ENCODE assay signal across 15 cellular contexts in the genomic region with DNA sequence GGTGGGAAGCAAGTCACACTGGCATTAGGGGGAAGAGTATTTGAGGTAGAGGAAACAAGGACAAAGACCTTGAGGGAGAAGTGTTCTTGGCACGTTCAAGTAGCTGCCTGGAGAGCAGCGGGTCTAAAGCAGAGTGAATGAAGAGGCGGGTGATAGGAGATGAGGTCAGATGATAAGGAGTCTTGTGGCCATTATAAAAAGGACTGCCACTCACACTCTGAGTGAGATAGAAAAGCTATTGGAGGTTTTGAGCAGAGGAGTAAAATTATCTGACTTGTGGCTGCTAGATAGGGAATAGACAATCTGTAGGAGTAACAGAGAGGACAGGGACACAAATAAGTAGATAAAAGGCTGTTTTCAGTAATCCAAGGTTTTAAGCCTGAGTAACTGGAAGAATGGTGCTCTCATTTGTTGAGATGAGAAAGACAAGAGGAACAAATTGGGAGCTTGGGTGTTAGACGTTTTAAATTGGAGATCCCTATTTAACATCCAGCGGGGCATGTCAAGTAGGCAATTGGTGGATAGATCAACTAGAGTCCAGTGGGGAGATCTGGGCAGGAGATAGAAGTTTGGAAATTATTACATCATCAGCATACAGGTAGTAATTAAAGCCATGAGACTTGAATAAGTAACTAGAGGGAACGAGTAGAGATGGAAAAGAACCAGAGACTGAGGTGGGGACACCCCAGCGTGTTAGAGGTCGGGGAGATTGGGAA. TPM values are rescaled to one million over a fixed set of nuclear protein-coding genes. Genes with fewer than 3 reads are reported as not detected.
DNase-seq lines count a peak whose midpoint lies in the region; TF ChIP-seq lines count a peak whose summit lies in the region.
"Had no signal": no experiment of that assay in that cellular context is flagged by ENCODE, and none has a peak within 500 bp of the region (broad histone marks: within the 10 kb centered on the region; RNA-seq: fewer than 3 reads in every experiment).

No MANE protein-coding gene starts in this region.

- H3K36me3 ChIP-seq in HEK293 (ENCODE audit: control insufficient read depth in 2 of 2, insufficient read depth in 1 of 2, low read length in 2 of 2), result peaks cover 0 to 7% of the 10 kb centered on the region in 2 experiments; a peak in 2 of 3 replicates
- no peaks in the 10 kb centered on the region for H3K36me3 ChIP-seq in mesendoderm (ENCODE audit: control insufficient read depth, insufficient read depth, low read length)

- no peak overlapping the region for H2BK5ac ChIP-seq in mesendoderm (ENCODE audit: low read length)

- no peak overlapping the region for H3K18ac ChIP-seq in mesendoderm (ENCODE audit: low read length)

- no peak overlapping the region for H3K4me2 ChIP-seq in mesendoderm (ENCODE audit: low read length)

- H3K4ac ChIP-seq in mesendoderm (ENCODE audit: low read depth, low read length), result no peak overlapping the region

- no peak overlapping the region for H2BK120ac ChIP-seq in mesendoderm (ENCODE audit: low read depth, low read length)

- H3K9me3 Mint-ChIP-seq in T-helper 2 cell treated with Interferon-gamma antibody and Interleukin-4, amounts not matched to agents 5 μg/mL and 100 μg/mL, for 36 hours, result no peaks in the 10 kb centered on the region
- H3K9me3 Mint-ChIP-seq: CD4-positive, CD25-positive, alpha-beta regulatory T cell; H9 had no signal

- H3K79me1 ChIP-seq in mesendoderm (ENCODE audit: low read length), result no peaks in the 10 kb centered on the region

- no peak overlapping the region for H3K23ac ChIP-seq in mesendoderm (ENCODE audit: low read length)

- no peaks in the 10 kb centered on the region for H3K27me3 ChIP-seq in mesendoderm (ENCODE audit: insufficient read depth, low read length, poor library complexity)

- POLR2A ChIA-PET in HEK293 (lab: Yijun Ruan, JAX), result no interaction called here

- H3K79me2 ChIP-seq in mesendoderm (ENCODE audit: control insufficient read depth, insufficient read depth, low read length), result no peaks in the 10 kb centered on the region

- H3K56ac ChIP-seq in mesendoderm (ENCODE audit: low read length), result no peak overlapping the region

- H3K4me1 ChIP-seq in HEK293 (ENCODE audit: control insufficient read depth, insufficient read depth, low read length) (no peaks in the 10 kb centered on the region), mesendoderm (ENCODE audit: control insufficient read depth, low read depth, low read length) (no peaks in the 10 kb centered on the region)

- H3K4me1 Mint-ChIP-seq in T-helper 2 cell treated with Interferon-gamma antibody and Interleukin-4, amounts not matched to agents 5 μg/mL and 100 μg/mL, for 36 hours (ENCODE audit: low read depth), result no peaks in the 10 kb centered on the region
- H3K4me1 Mint-ChIP-seq: B cell; CD4-positive, CD25-positive, alpha-beta regulatory T cell; H9 had no signal

- no peak overlapping the region for H2BK15ac ChIP-seq in mesendoderm (replicated peaks; ENCODE audit: low read depth)

- H3K27ac ChIP-seq in HEK293 (ENCODE audit: extremely low read depth, low read depth, low read length), result no peak overlapping the region
- peak overlapping the region; percentile 29 for H3K27ac ChIP-seq in mesendoderm (ENCODE audit: low read depth, low read length)

- H3K27ac Mint-ChIP-seq in T-helper 2 cell treated with Interferon-gamma antibody and Interleukin-4, amounts not matched to agents 5 μg/mL and 100 μg/mL, for 36 hours, result no peak overlapping the region
- H3K27ac Mint-ChIP-seq: B cell; CD4-positive, CD25-positive, alpha-beta regulatory T cell; H9 had no signal

- no peak overlapping the region for H4K5ac ChIP-seq in mesendoderm (ENCODE audit: low read length)

- no peak for TF ChIP-seq CTCF in HEK293 (tag by site-specific recombination; IDR thresholded peaks at IDR 0.05)

- DNase-seq in NCI-H187 treated with DMSO at 0.1 percent for 48 hours (lab: John Stamatoyannopoulos, UW) (peak; percentile 82), mesendoderm (peak; percentile 30), ureter (ENCODE audit: low spot score) (no peak), iPS-NIHi11 (ENCODE audit: low spot score) (no peak)
- peak; percentile 20 for DNase-seq in T-helper 2 cell treated with Interferon-gamma antibody and Interleukin-4, amounts not matched to agents 5 μg/mL and 100 μg/mL, for 36 hours (ENCODE audit: low spot score)
- no peak for DNase-seq in stimulated activated CD4-positive, alpha-beta T cell treated with anti-CD3 and anti-CD28 coated beads, Interleukin-4, amount 100 ng/mL, for 4 hours
- DNase-seq: CD4-positive, CD25-positive, alpha-beta regulatory T cell; DMS53; H9; NCI-H1417 treated with DMSO at 0.1 percent for 48 hours; NCI-H510A had no signal

- H4K8ac ChIP-seq in mesendoderm (ENCODE audit: low read depth, low read length), result no peak overlapping the region

- H3K9me3 ChIP-seq in HEK293 (ENCODE audit: control insufficient read depth, insufficient read depth, low read depth, low read length), result no peaks in the 10 kb centered on the region

- no peaks in the 10 kb centered on the region for H3K27me3 Mint-ChIP-seq in T-helper 2 cell treated with Interferon-gamma antibody and Interleukin-4, amounts not matched to agents 5 μg/mL and 100 μg/mL, for 36 hours (ENCODE audit: low read depth)
- H3K27me3 Mint-ChIP-seq: B cell; CD4-positive, CD25-positive, alpha-beta regulatory T cell had no signal

- H3K4me3 ChIP-seq in HEK293 (ENCODE audit: low read depth, low read length), result no peak overlapping the region
- no peak overlapping the region for H3K4me3 ChIP-seq in mesendoderm (ENCODE audit: low read length)

- H3K9ac ChIP-seq in mesendoderm (ENCODE audit: low read length), result no peak overlapping the region

- no peak overlapping the region for H3K4me3 Mint-ChIP-seq in T-helper 2 cell treated with Interferon-gamma antibody and Interleukin-4, amounts not matched to agents 5 μg/mL and 100 μg/mL, for 36 hours
- H3K4me3 Mint-ChIP-seq: B cell; CD4-positive, CD25-positive, alpha-beta regulatory T cell; H9 had no signal

- no CpG with 5 or more reads among the region's 8 CpGs for WGBS in mesendoderm (ENCODE audit: extremely low coverage, insufficient coverage, low lambda C conversion rate)

- CTCF ChIA-PET in HEK293 (lab: Yijun Ruan, JAX), result no interaction called here

- H2AK5ac ChIP-seq in mesendoderm (ENCODE audit: low read length), result no peak overlapping the region

- peaks cover 5% of the 10 kb centered on the region for H3K36me3 Mint-ChIP-seq in T-helper 2 cell treated with Interferon-gamma antibody and Interleukin-4, amounts not matched to agents 5 μg/mL and 100 μg/mL, for 36 hours (ENCODE audit: low read depth)

TF ChIP-seq in HEK293, 187 proteins besides CTCF, POLR2A, EP300 and RAD21:
- peak; percentile 28; the same call in 1 of the 2 replicates for TF ChIP-seq EGR2 (tag by site-specific recombination; IDR thresholded peaks at IDR 0.05; ENCODE audit: low read depth)
- TF ChIP-seq HOXD13 (CRISPR knock-in tag; IDR thresholded peaks at IDR 0.05; ENCODE audit: borderline replicate concordance), result no peak
- no peak for TF ChIP-seq ZNF623 (tag by site-specific recombination; IDR thresholded peaks at IDR 0.05)
- TF ChIP-seq KLF7 (tag by site-specific recombination; IDR thresholded peaks at IDR 0.05; ENCODE audit: borderline replicate concordance), result no peak
- no peak for TF ChIP-seq ZNF768 (tag by site-specific recombination; IDR thresholded peaks at IDR 0.05)
- TF ChIP-seq KLF16 (tag by site-specific recombination; IDR thresholded peaks at IDR 0.05), result no peak
- no peak for TF ChIP-seq ZNF549 (tag by site-specific recombination; IDR thresholded peaks at IDR 0.05)
- TF ChIP-seq, protein P1, sequence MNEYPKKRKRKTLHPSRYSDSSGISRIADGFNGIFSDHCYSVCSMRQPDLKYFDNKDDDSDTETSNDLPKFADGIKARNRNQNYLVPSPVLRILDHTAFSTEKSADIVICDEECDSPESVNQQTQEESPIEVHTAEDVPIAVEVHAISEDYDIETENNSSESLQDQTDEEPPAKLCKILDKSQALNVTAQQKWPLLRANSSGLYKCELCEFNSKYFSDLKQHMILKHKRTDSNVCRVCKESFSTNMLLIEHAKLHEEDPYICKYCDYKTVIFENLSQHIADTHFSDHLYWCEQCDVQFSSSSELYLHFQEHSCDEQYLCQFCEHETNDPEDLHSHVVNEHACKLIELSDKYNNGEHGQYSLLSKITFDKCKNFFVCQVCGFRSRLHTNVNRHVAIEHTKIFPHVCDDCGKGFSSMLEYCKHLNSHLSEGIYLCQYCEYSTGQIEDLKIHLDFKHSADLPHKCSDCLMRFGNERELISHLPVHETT (tag by site-specific recombination; IDR thresholded peaks at IDR 0.05), result no peak
- no peak for TF ChIP-seq BCL11A (tag by site-specific recombination; IDR thresholded peaks at IDR 0.05; ENCODE audit: low read depth)
- TF ChIP-seq ZFHX2 (tag by site-specific recombination; conservative IDR thresholded peaks at IDR 0.05), result 0 out of 2 replicates have a peak, but pooled peaks have one; percentile 21
- TF ChIP-seq PRDM4 (tag by site-specific recombination; IDR thresholded peaks at IDR 0.05), result no peak
- no peak for TF ChIP-seq ZNF785 (tag by site-specific recombination; IDR thresholded peaks at IDR 0.05)
- TF ChIP-seq ZNF677 (tag by site-specific recombination; IDR thresholded peaks at IDR 0.05), result no peak
- no peak for TF ChIP-seq ZNF76 (tag by site-specific recombination; IDR thresholded peaks at IDR 0.05; ENCODE audit: borderline replicate concordance, low read depth)

RNA-seq across cellular contexts. Expression of gene HENMT1, which starts 43.7 kb away (rescaled TPM):
- polyA plus RNA-seq in mesendoderm (2013, experiment 1 of 2), result 7.0 TPM
- 6.8 TPM for polyA plus RNA-seq in mesendoderm (2013, experiment 2 of 2)
- 8.8 TPM for total RNA-seq in ureter
- total RNA-seq: G401, SK-MEL-5 had no signal

RNA-seq across cellular contexts. Expression of gene EEIG2, which starts 57.3 kb away (rescaled TPM):
- polyA plus RNA-seq in mesendoderm (2013, experiment 1 of 2), result 6.8 TPM
- polyA plus RNA-seq in mesendoderm (2013, experiment 2 of 2), result 7.0 TPM
- 24.1 TPM for total RNA-seq in ureter

Comparison
In these comparisons a context has a peak if more than half of its experiments do, and no peak if none do; other contexts are left out.
1. DNase-seq: peak in NCI-H187 treated with DMSO at 0.1 percent for 48 hours (single experiment), T-helper 2 cell treated with Interferon-gamma antibody and Interleukin-4, amounts not matched to agents 5 μg/mL and 100 μg/mL, for 36 hours (single experiment) and mesendoderm (single experiment); none in ureter (single experiment), iPS-NIHi11 (single experiment) and stimulated activated CD4-positive, alpha-beta T cell treated with anti-CD3 and anti-CD28 coated beads, Interleukin-4, amount 100 ng/mL, for 4 hours (0 of 2).